In genomic region chr10:44864637-44865288, GRCh38 we compare ENCODE assay signal across 8 cellular contexts. TPM values are rescaled to one million over a fixed set of nuclear protein-coding genes. Genes with fewer than 3 reads are reported as not detected.
A peak's percentile ranks its signal among the peaks of the same experiment; 100 is the strongest.
DNase-seq lines count a peak whose midpoint lies in the region; ATAC-seq and TF ChIP-seq lines count a peak whose summit lies in the region.

No MANE protein-coding gene starts in this region.

- peak; percentile 94 for TF ChIP-seq CTCF in AG04450 (IDR thresholded peaks at IDR 0.05; ENCODE audit: low read depth, low read length)
- TF ChIP-seq CTCF in coronary artery (IDR thresholded peaks at IDR 0.05) = peak; percentile 98

- H3K27ac ChIP-seq in AG04450 (ENCODE audit: low read depth, low read length) (peak overlapping the region; percentile 81), coronary artery (peak overlapping the region; percentile 52 to 81)

- no peaks in the 10 kb centered on the region for H3K36me3 Mint-ChIP-seq in activated CD4-positive, alpha-beta T cell treated with anti-CD3 and anti-CD28 coated beads, Interleukin-2, amount 10 ng/mL, durations not matched to agents 24 days and 14 days (ENCODE audit: low read depth)

- POLR2A ChIA-PET in AG04450 (lab: Yijun Ruan, JAX) = interaction anchor here (0.6 kb wide), 1 partner anchor 14 kb away, joined by 3 read pairs; no protein-coding TSS in a partner anchor

- ATAC-seq in GM18870 (IDR thresholded peaks at IDR 0.05; ENCODE audit: unreplicated experiment) (peak; percentile 78), HG03159 (IDR thresholded peaks at IDR 0.05; ENCODE audit: unreplicated experiment) (peak; percentile 89)

- CTCF ChIA-PET in AG04450 (lab: Charles Lee) = interaction anchor here (0.6 to 3.8 kb wide), 35 partner anchors 9 to 1206 kb away, joined by 3 to 24 read pairs (median 4); no protein-coding TSS in a partner anchor

- peak; percentile 58 for DNase-seq in AG04450 (ENCODE audit: low read depth, low spot score)
- DNase-seq in NCI-H345 (lab: John Stamatoyannopoulos, UW) = peak; percentile 55
- DNase-seq in activated CD4-positive, alpha-beta T cell treated with anti-CD3 and anti-CD28 coated beads, Interleukin-2, amount 10 ng/mL, durations not matched to agents 24 days and 14 days = peak; percentile 95
- peak; percentile 92 for DNase-seq in coronary artery (ENCODE audit: low spot score)
- peak; percentile 96 for DNase-seq in left kidney (ENCODE audit: low read depth, low spot score)
- peak; percentile 78 to 87 for DNase-seq in stimulated activated CD4-positive, alpha-beta T cell treated with anti-CD3 and anti-CD28 coated beads, Interleukin-1b, Interleukin-23, amount 100 ng/mL, for 4 hours (ENCODE audit: low read depth in 2 of 2)

- H3K4me1 Mint-ChIP-seq in activated CD4-positive, alpha-beta T cell treated with anti-CD3 and anti-CD28 coated beads, Interleukin-2, amount 10 ng/mL, durations not matched to agents 24 days and 14 days = peaks cover 15% of the 10 kb centered on the region

- H3K27me3 Mint-ChIP-seq in activated CD4-positive, alpha-beta T cell treated with anti-CD3 and anti-CD28 coated beads, Interleukin-2, amount 10 ng/mL, durations not matched to agents 24 days and 14 days = peaks cover 56% of the 10 kb centered on the region

- H3K27ac Mint-ChIP-seq in activated CD4-positive, alpha-beta T cell treated with anti-CD3 and anti-CD28 coated beads, Interleukin-2, amount 10 ng/mL, durations not matched to agents 24 days and 14 days = peak overlapping the region; percentile 50

- peaks cover 3% of the 10 kb centered on the region for H3K27me3 ChIP-seq in AG04450 (ENCODE audit: control insufficient read depth, insufficient read depth, low read length)

- no peaks in the 10 kb centered on the region for H3K9me3 Mint-ChIP-seq in activated CD4-positive, alpha-beta T cell treated with anti-CD3 and anti-CD28 coated beads, Interleukin-2, amount 10 ng/mL, durations not matched to agents 24 days and 14 days

- H3K4me3 ChIP-seq in AG04450 (ENCODE audit: low read depth, low read length) (peak overlapping the region; percentile 68), coronary artery (peak overlapping the region; percentile 77)

- H3K4me3 Mint-ChIP-seq in activated CD4-positive, alpha-beta T cell treated with anti-CD3 and anti-CD28 coated beads, Interleukin-2, amount 10 ng/mL, durations not matched to agents 24 days and 14 days = peak overlapping the region; percentile 92

- peaks cover 10% of the 10 kb centered on the region for H3K9me3 ChIP-seq in AG04450 (ENCODE audit: control insufficient read depth, insufficient read depth, low read length)

- intact Hi-C loops in activated CD4-positive, alpha-beta T cell treated with anti-CD3 and anti-CD28 coated beads, Interleukin-2, amount 10 ng/mL, durations not matched to agents 24 days and 14 days (cut with micrococcal nuclease) = loop anchor here (2.0 kb wide), 2 partner anchors 14 to 1194 kb away; no protein-coding TSS in a partner anchor

RNA-seq across cellular contexts. Expression of gene TMEM72, which starts 46.4 kb away (rescaled TPM):
- not detected in 2 replicates for polyA plus RNA-seq in AG04450 (2011; rRNA removed)
- polyA minus RNA-seq in AG04450 (2011; rRNA and poly(A)+ RNA removed) = not detected in 2 replicates
- total RNA-seq in activated CD4-positive, alpha-beta T cell treated with anti-CD3 and anti-CD28 coated beads, Interleukin-2, amount 10 ng/mL, durations not matched to agents 24 days and 14 days = not detected in 2 replicates

Comparison
In these comparisons a context has a peak if more than half of its experiments do, and no peak if none do; other contexts are left out.
1. Peak in every context shown above with its lines: DNase-seq, ATAC-seq, H3K4me3 ChIP-seq and H3K27ac ChIP-seq.